ENCODE assay signal across 11 cellular contexts in genomic region chr20:1227121-1227582, GRCh38. TPM values are rescaled to one million over a fixed set of nuclear protein-coding genes. Genes with fewer than 3 reads are reported as not detected.
DNase-seq lines count a peak whose midpoint lies in the region; ATAC-seq and TF ChIP-seq lines count a peak whose summit lies in the region.
"Had no signal": no experiment of that assay in that cellular context is flagged by ENCODE, and none has a peak within 500 bp of the region (broad histone marks: within the 10 kb centered on the region; RNA-seq: fewer than 3 reads in every experiment).

No MANE protein-coding gene starts in this region.

- no peak for DNase-seq in HFFc6
- no peak for DNase-seq in activated naive CD8-positive, alpha-beta T cell treated with anti-CD3 and anti-CD28 coated beads for 36 hours
- DNase-seq in naive thymus-derived CD8-positive, alpha-beta T cell: no peak
- DNase-seq in OCI-M1 (lab: John Stamatoyannopoulos, UW): no peak
- no peak for DNase-seq in foreskin fibroblast
- no peak for DNase-seq in Ammon's horn (ENCODE audit: low spot score)
- DNase-seq: NCI-H2171 had no signal

- no peak overlapping the region for H3K27ac ChIP-seq in BLaER1

- peaks cover 20% of the 10 kb centered on the region for H3K27me3 ChIP-seq in BLaER1

- ATAC-seq in naive thymus-derived CD8-positive, alpha-beta T cell: no peak
- ATAC-seq in HG03039 (IDR thresholded peaks at IDR 0.05; ENCODE audit: unreplicated experiment): no peak

- peaks cover 10% of the 10 kb centered on the region; the same call in 1 of the 2 replicates for H3K9me3 Mint-ChIP-seq in HFFc6
- H3K9me3 Mint-ChIP-seq in activated naive CD8-positive, alpha-beta T cell treated with anti-CD3 and anti-CD28 coated beads for 36 hours: peaks cover 7% of the 10 kb centered on the region
- peaks cover 0 to 10% (median 3%) of the 10 kb centered on the region in 9 donors for H3K9me3 Mint-ChIP-seq in naive thymus-derived CD8-positive, alpha-beta T cell

- H3K4me3 Mint-ChIP-seq in HFFc6: peak overlapping the region; percentile 86
- peak overlapping the region; percentile 78 for H3K4me3 Mint-ChIP-seq in activated naive CD8-positive, alpha-beta T cell treated with anti-CD3 and anti-CD28 coated beads for 36 hours
- H3K4me3 Mint-ChIP-seq in naive thymus-derived CD8-positive, alpha-beta T cell: peak overlapping the region; percentile 73 to 92 (median 89)

- TF ChIP-seq CTCF in HFFc6 (IDR thresholded peaks at IDR 0.05): no peak
- TF ChIP-seq CTCF in foreskin fibroblast (IDR thresholded peaks at IDR 0.05; ENCODE audit: low read depth, low read length): no peak

- POLR2A ChIA-PET in naive thymus-derived CD8-positive, alpha-beta T cell (lab: Charles Lee): interaction anchor here (0.9 to 1.6 kb wide), 3 partner anchors 39 to 239 kb away, joined by 3 to 4 read pairs (median 3); partner anchors contain the start of gene SNPH

- H3K36me3 ChIP-seq in BLaER1: no peaks in the 10 kb centered on the region

- no peaks in the 10 kb centered on the region; the same call in 1 of the 2 replicates for H3K27me3 Mint-ChIP-seq in HFFc6 (ENCODE audit: insufficient read depth)
- H3K27me3 Mint-ChIP-seq in activated naive CD8-positive, alpha-beta T cell treated with anti-CD3 and anti-CD28 coated beads for 36 hours: peaks cover 28% of the 10 kb centered on the region
- peaks cover 4 to 23% (median 8%) of the 10 kb centered on the region in 5 donors for H3K27me3 Mint-ChIP-seq in naive thymus-derived CD8-positive, alpha-beta T cell

- no peak overlapping the region for H3K9ac ChIP-seq in BLaER1

- peaks cover 12% of the 10 kb centered on the region for H3K4me1 ChIP-seq in BLaER1

- H3K4me3 ChIP-seq in BLaER1: peak overlapping the region; percentile 77; the same call in 1 of the 2 replicates
- peak overlapping the region in 1 of 2 donors; percentile 78 for H3K4me3 ChIP-seq in foreskin fibroblast (ENCODE audit: low read depth in 1 of 2, low read length in 2 of 2)

- no peaks in the 10 kb centered on the region for H3K4me1 Mint-ChIP-seq in HFFc6 (ENCODE audit: low read depth)
- H3K4me1 Mint-ChIP-seq in activated naive CD8-positive, alpha-beta T cell treated with anti-CD3 and anti-CD28 coated beads for 36 hours: peaks cover 10% of the 10 kb centered on the region
- H3K4me1 Mint-ChIP-seq in naive thymus-derived CD8-positive, alpha-beta T cell: peaks cover 8 to 16% (median 12%) of the 10 kb centered on the region in 4 donors

- no peaks in the 10 kb centered on the region for H3K9me3 ChIP-seq in BLaER1

- no peak overlapping the region for H3K27ac Mint-ChIP-seq in HFFc6
- no peak overlapping the region for H3K27ac Mint-ChIP-seq in activated naive CD8-positive, alpha-beta T cell treated with anti-CD3 and anti-CD28 coated beads for 36 hours
- peak overlapping the region in 4 of 10 donors; percentile 57 to 87 (median 62) for H3K27ac Mint-ChIP-seq in naive thymus-derived CD8-positive, alpha-beta T cell

- H3K36me3 Mint-ChIP-seq in HFFc6 (ENCODE audit: low read depth): no peaks in the 10 kb centered on the region
- no peaks in the 10 kb centered on the region for H3K36me3 Mint-ChIP-seq in activated naive CD8-positive, alpha-beta T cell treated with anti-CD3 and anti-CD28 coated beads for 36 hours
- H3K36me3 Mint-ChIP-seq in naive thymus-derived CD8-positive, alpha-beta T cell: no peaks in the 10 kb centered on the region

- no peaks in the 10 kb centered on the region for H4K20me1 ChIP-seq in BLaER1

- H3K4me2 ChIP-seq in BLaER1: peak overlapping the region; percentile 100

RNA-seq across cellular contexts. Expression of gene RAD21L1, which starts 1.3 kb away (rescaled TPM):
- under 1 TPM; 0.35 to 0.89 (median 0.56) TPM for total RNA-seq in HFFc6 (2021; fragmentation: NEBNext Ultra II Directional; extraction: Animal tissue kit (Norgen Biotek cat#: 25700))
- total RNA-seq in activated naive CD8-positive, alpha-beta T cell treated with anti-CD3 and anti-CD28 coated beads for 36 hours: not detected
- under 1 TPM in 1 of 2 experiments, not detected in 1; 0.49 TPM for total RNA-seq in naive thymus-derived CD8-positive, alpha-beta T cell
- polyA plus RNA-seq in naive thymus-derived CD8-positive, alpha-beta T cell: not detected
- total RNA-seq: liver had no signal
- polyA plus RNA-seq: liver, small intestine had no signal

RNA-seq across cellular contexts. Expression of gene C20orf202, which starts 23.9 kb away (rescaled TPM):
- total RNA-seq in HFFc6 (2021; fragmentation: NEBNext Ultra II Directional; extraction: Animal tissue kit (Norgen Biotek cat#: 25700)): not detected
- total RNA-seq in activated naive CD8-positive, alpha-beta T cell treated with anti-CD3 and anti-CD28 coated beads for 36 hours: not detected
- under 1 TPM; 0.68 to 0.85 TPM for total RNA-seq in naive thymus-derived CD8-positive, alpha-beta T cell
- polyA plus RNA-seq in naive thymus-derived CD8-positive, alpha-beta T cell: not detected

RNA-seq across cellular contexts. Expression of gene SNPH, which starts 38.9 kb away (rescaled TPM):
- total RNA-seq in HFFc6 (2021; fragmentation: NEBNext Ultra II Directional; extraction: Animal tissue kit (Norgen Biotek cat#: 25700)): 10 to 100 TPM; 12.0 to 15.3 (median 13.3) TPM
- total RNA-seq in activated naive CD8-positive, alpha-beta T cell treated with anti-CD3 and anti-CD28 coated beads for 36 hours: 1 to 10 TPM; 3.2 to 3.6 TPM
- total RNA-seq in naive thymus-derived CD8-positive, alpha-beta T cell: 10 to 100 TPM; 25.7 to 26.6 TPM
- polyA plus RNA-seq in naive thymus-derived CD8-positive, alpha-beta T cell: 10 to 100 TPM in 1 of 3 donors, 1 to 10 TPM in 2; 5.2 to 13.5 (median 6.3) TPM

RNA-seq across cellular contexts. Expression of gene TMEM74B, which starts 42.4 kb away (rescaled TPM):
- not detected for total RNA-seq in HFFc6 (2021; fragmentation: NEBNext Ultra II Directional; extraction: Animal tissue kit (Norgen Biotek cat#: 25700))
- 1 to 10 TPM; 1.5 to 1.9 TPM for total RNA-seq in activated naive CD8-positive, alpha-beta T cell treated with anti-CD3 and anti-CD28 coated beads for 36 hours
- not detected for total RNA-seq in naive thymus-derived CD8-positive, alpha-beta T cell
- not detected for polyA plus RNA-seq in naive thymus-derived CD8-positive, alpha-beta T cell
